ENCODE assay signal across 11 cellular contexts in genomic region chr1:29711582-29712274, GRCh38.
A peak's percentile ranks its signal among the peaks of the same experiment; 100 is the strongest.
DNase-seq lines count a peak whose midpoint lies in the region; ATAC-seq and TF ChIP-seq lines count a peak whose summit lies in the region.
"Had no signal": no experiment of that assay in that cellular context is flagged by ENCODE, and none has a peak within 500 bp of the region (broad histone marks: within the 10 kb centered on the region; RNA-seq: fewer than 3 reads in every experiment).

No MANE protein-coding gene starts in this region.

- no peak for DNase-seq in SK-N-SH
- DNase-seq in adipocyte (ENCODE audit: low read depth), result peak; percentile 61
- peak; percentile 83 for DNase-seq in posterior vena cava (ENCODE audit: low spot score)
- DNase-seq in NCI-H146 (lab: John Stamatoyannopoulos, UW), result no peak
- no peak for DNase-seq in occipital lobe (lab: John Stamatoyannopoulos, UW)
- DNase-seq in activated gamma-delta T cell treated with Interleukin-2 at 50 U/mL for 16 hours, result no peak
- DNase-seq: esophagus squamous epithelium; NCI-H526; stimulated activated naive CD4-positive, alpha-beta T cell treated with Interleukin-2 at 50 U/mL for 16 hours had no signal

- H3K9ac ChIP-seq in SK-N-SH, result no peak overlapping the region
- no peak overlapping the region for H3K9ac ChIP-seq in adipocyte (ENCODE audit: low read length)

- H3F3A ChIP-seq in SK-N-SH (replicated peaks; ENCODE audit: insufficient read depth), result peaks cover 28% of the 10 kb centered on the region

- CTCF ChIA-PET in SK-N-SH (lab: Yijun Ruan, JAX), result interaction anchor here (0.8 kb wide), 1 partner anchor 669 kb away, joined by 4 read pairs; no protein-coding TSS in a partner anchor

- 63% methylated on average over 7 of the region's 7 CpGs for whole genome bisulfite sequencing in SK-N-SH (ENCODE audit: low lambda C conversion rate)

- H3K9me2 ChIP-seq in SK-N-SH, result no peaks in the 10 kb centered on the region

- H3K4me1 ChIP-seq in SK-N-SH (ENCODE audit: control insufficient read depth in 1 of 2, insufficient read depth in 2 of 2, low read depth in 1 of 2, low read length in 1 of 2) (peaks cover 36 to 37% of the 10 kb centered on the region in 2 experiments), adipocyte (ENCODE audit: control insufficient read depth, insufficient read depth, low read length) (peaks cover 6% of the 10 kb centered on the region)

- peak overlapping the region; percentile 31; the same call in 1 of the 2 replicates for H2AFZ ChIP-seq in SK-N-SH (ENCODE audit: low read depth)

- H3K27me3 ChIP-seq in SK-N-SH (ENCODE audit: insufficient read depth) (no peaks in the 10 kb centered on the region), adipocyte (replicated peaks; ENCODE audit: control insufficient read depth, insufficient read depth, low read length) (no peaks in the 10 kb centered on the region)

- no peak for TF ChIP-seq RAD21 in SK-N-SH (IDR thresholded peaks at IDR 0.05; ENCODE audit: low read length)

- intact Hi-C loops in posterior vena cava (cut with DNase I), result no loop called here

- H3K9me3 ChIP-seq in SK-N-SH (no peaks in the 10 kb centered on the region), adipocyte (ENCODE audit: control insufficient read depth, low read length) (peaks cover 3% of the 10 kb centered on the region)

- no peaks in the 10 kb centered on the region for H4K20me1 ChIP-seq in SK-N-SH (ENCODE audit: insufficient read depth)

- ATAC-seq in SK-N-SH treated with all-trans-retinoic acid at 6 μM for 48 hours, result no peak
- ATAC-seq in HG03196 (IDR thresholded peaks at IDR 0.05; ENCODE audit: unreplicated experiment), result peak; percentile 60

- H3K79me2 ChIP-seq in SK-N-SH (ENCODE audit: insufficient read depth), result no peaks in the 10 kb centered on the region

- H3K36me3 ChIP-seq in SK-N-SH (replicated peaks in 1 of 2; ENCODE audit: control insufficient read depth in 1 of 2, insufficient read depth in 2 of 2, low read length in 1 of 2), result no peaks in the 10 kb centered on the region
- no peaks in the 10 kb centered on the region for H3K36me3 ChIP-seq in adipocyte (ENCODE audit: control insufficient read depth, insufficient read depth, low read length, severe bottlenecking)
- H3K36me3 ChIP-seq: esophagus squamous epithelium had no signal

- H3K27ac ChIP-seq in SK-N-SH (ENCODE audit: low read depth in 2 of 2, low read length in 1 of 2), result peak overlapping the region in 1 of 2 experiments; percentile 98; a peak in 3 of 4 replicates

- H3K4me2 ChIP-seq in SK-N-SH, result peak overlapping the region; percentile 54

- no peak for TF ChIP-seq CTCF in SK-N-SH (IDR thresholded peaks at IDR 0.05)

- POLR2A ChIA-PET in SK-N-SH (lab: Yijun Ruan, JAX), result no interaction called here

- TF ChIP-seq EP300 in SK-N-SH (IDR thresholded peaks at IDR 0.05; ENCODE audit: borderline replicate concordance in 1 of 2, low read depth in 1 of 2, low read length in 1 of 2), result peak in 1 of 2 experiments; percentile 53; a peak in 1 of 4 replicates

- H3K4me3 ChIP-seq in SK-N-SH (ENCODE audit: low read depth in 2 of 2, low read length in 1 of 2) (no peak overlapping the region), adipocyte (ENCODE audit: low read length) (no peak overlapping the region)
- H3K4me3 ChIP-seq: esophagus squamous epithelium had no signal

TF ChIP-seq in SK-N-SH, 30 proteins besides CTCF, POLR2A, EP300 and RAD21:
- TF ChIP-seq MAX (IDR thresholded peaks at IDR 0.05; ENCODE audit: low read depth) (0 out of 2 replicates have a peak, but pooled peaks have one; percentile 21), JUND (IDR thresholded peaks at IDR 0.05) (0 out of 2 replicates have a peak, but pooled peaks have one; percentile 31), MEF2A (IDR thresholded peaks at IDR 0.05; ENCODE audit: borderline replicate concordance, low read depth) (no peak), RXRA (IDR thresholded peaks at IDR 0.05; ENCODE audit: borderline replicate concordance, low read depth) (peak; percentile 46; the same call in 1 of the 2 replicates), IRF3 (IDR thresholded peaks at IDR 0.05; ENCODE audit: low read depth, low read length) (no peak), PBX3 (IDR thresholded peaks at IDR 0.05) (peak; percentile 31), NFIC (IDR thresholded peaks at IDR 0.05; ENCODE audit: borderline replicate concordance) (peak; percentile 57; the same call in 1 of the 2 replicates), TEAD4 (IDR thresholded peaks at IDR 0.05; ENCODE audit: borderline replicate concordance, insufficient read depth) (no peak), TCF12 (IDR thresholded peaks at IDR 0.05) (peak; percentile 65), FOSL2 (IDR thresholded peaks at IDR 0.05; ENCODE audit: borderline replicate concordance, low read depth) (peak; percentile 41; the same call in 1 of the 2 replicates), NRF1 (IDR thresholded peaks at IDR 0.05; ENCODE audit: low read depth, low read length) (no peak)

TF ChIP-seq in SK-N-SH treated with all-trans-retinoic acid at 6 μM for 48 hours, 23 proteins besides CTCF, POLR2A, EP300 and RAD21:
- TF ChIP-seq GLIS3 (CRISPR knock-in tag; IDR thresholded peaks at IDR 0.05) (no peak), ISL1 (CRISPR knock-in tag; IDR thresholded peaks at IDR 0.05) (no peak), ZNF8 (CRISPR knock-in tag; IDR thresholded peaks at IDR 0.05) (no peak), CREB5 (CRISPR knock-in tag; IDR thresholded peaks at IDR 0.05; ENCODE audit: low read depth) (no peak), TCF4 (CRISPR knock-in tag; IDR thresholded peaks at IDR 0.05; ENCODE audit: borderline replicate concordance) (no peak), ZFP30 (CRISPR knock-in tag; IDR thresholded peaks at IDR 0.05) (no peak), OSR1 (CRISPR knock-in tag; IDR thresholded peaks at IDR 0.05) (no peak), ZFP3 (CRISPR knock-in tag; IDR thresholded peaks at IDR 0.05) (no peak), CSDC2 (CRISPR knock-in tag; IDR thresholded peaks at IDR 0.05) (no peak), PPARA (CRISPR knock-in tag; IDR thresholded peaks at IDR 0.05; ENCODE audit: borderline replicate concordance) (no peak), CSRNP3 (CRISPR knock-in tag; IDR thresholded peaks at IDR 0.05) (no peak), POU6F1 (CRISPR knock-in tag; IDR thresholded peaks at IDR 0.05; ENCODE audit: borderline replicate concordance, low read depth) (no peak), RARB (CRISPR knock-in tag; IDR thresholded peaks at IDR 0.05) (no peak)

Comparison
In these comparisons a context has a peak if more than half of its experiments do, and no peak if none do; other contexts are left out.
1. DNase-seq: peak in adipocyte (single experiment) and posterior vena cava (single experiment); none in SK-N-SH (single experiment), NCI-H146 (single experiment), occipital lobe (single experiment) and activated gamma-delta T cell treated with Interleukin-2 at 50 U/mL for 16 hours (single experiment).